Comparison of ENCODE assay signal across 1 cellular context in the genomic region with DNA sequence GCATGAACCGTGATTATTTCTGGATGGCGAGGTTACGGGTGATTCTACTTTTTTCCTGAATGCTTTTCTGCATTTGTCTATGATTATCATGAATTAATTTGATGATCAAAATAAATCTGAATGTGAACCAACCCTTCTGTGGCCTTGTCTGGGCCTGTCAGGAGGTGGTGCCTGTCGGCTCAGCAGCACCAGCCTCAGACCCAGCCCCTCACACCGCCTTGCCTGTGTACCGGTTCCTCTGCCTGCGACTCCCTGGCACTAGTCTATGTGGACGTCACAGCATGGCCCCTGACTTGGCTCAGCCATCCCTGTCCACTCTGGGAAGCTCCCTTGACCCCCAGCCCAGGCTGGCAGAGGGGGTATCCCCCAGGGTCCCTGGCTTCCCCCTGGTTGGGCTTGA.
TF ChIP-seq lines count a peak whose summit lies in the region.

No MANE protein-coding gene starts in this region.

TF ChIP-seq in IMR-90, 13 proteins besides CTCF, POLR2A, EP300 and RAD21:
- TF ChIP-seq FOS (IDR thresholded peaks at IDR 0.05; ENCODE audit: low read depth, low read length) (no peak), CHD1 (IDR thresholded peaks at IDR 0.05; ENCODE audit: low read depth, low read length) (no peak)
TF ChIP-seq in IMR-90: peak in this region for 0.
